13 cellular contexts compared by ENCODE assay signal in genomic region chr17:1473170-1473569, GRCh38. TPM values are rescaled to one million over a fixed set of nuclear protein-coding genes. Genes with fewer than 3 reads are reported as not detected.
DNase-seq lines count a peak whose midpoint lies in the region; ATAC-seq and TF ChIP-seq lines count a peak whose summit lies in the region.
"Had no signal": no experiment of that assay in that cellular context is flagged by ENCODE, and none has a peak within 500 bp of the region (broad histone marks: within the 10 kb centered on the region; RNA-seq: fewer than 3 reads in every experiment).

No MANE protein-coding gene starts in this region.

- POLR2A ChIA-PET in MCF 10A (lab: Yijun Ruan, JAX): interaction anchor here (1.0 to 1.2 kb wide), 2 partner anchors 13 kb away, joined by 3 to 5 read pairs; no protein-coding TSS in a partner anchor

- H3K27me3 ChIP-seq in breast epithelium (no peaks in the 10 kb centered on the region), upper lobe of right lung (no peaks in the 10 kb centered on the region)

- H3K36me3 ChIP-seq in breast epithelium: peaks cover 8% of the 10 kb centered on the region
- H3K36me3 ChIP-seq in upper lobe of right lung: peaks cover 82% of the 10 kb centered on the region

- no peaks in the 10 kb centered on the region for H3K9me3 Mint-ChIP-seq in MCF 10A (ENCODE audit: unreplicated experiment)
- H3K9me3 Mint-ChIP-seq: immature natural killer cell had no signal

- BruUV-seq in MCF 10A (replicated peaks; lab: Mats Ljungman, UMichigan): no TSS peak

- H3K27ac Mint-ChIP-seq in MCF 10A (ENCODE audit: low read depth, unreplicated experiment): peak overlapping the region; percentile 39
- H3K27ac Mint-ChIP-seq: activated naive CD8-positive, alpha-beta T cell; immature natural killer cell had no signal

- H3K27ac ChIP-seq in breast epithelium (no peak overlapping the region), upper lobe of right lung (no peak overlapping the region)
- H3K27ac ChIP-seq: C4-2B had no signal

- intact Hi-C loops in MCF 10A (cut with micrococcal nuclease): no loop called here
- intact Hi-C loops in breast epithelium (cut with DNase I; ENCODE audit: low total_unique reads): no loop called here
- intact Hi-C loops in upper lobe of right lung (cut with DNase I): no loop called here

- H3K4me3 Mint-ChIP-seq in MCF 10A (ENCODE audit: unreplicated experiment): no peak overlapping the region
- H3K4me3 Mint-ChIP-seq: activated naive CD8-positive, alpha-beta T cell; immature natural killer cell had no signal

- TF ChIP-seq POLR2A in breast epithelium (IDR thresholded peaks at IDR 0.05): no peak
- no peak for TF ChIP-seq POLR2A in NB4 (IDR thresholded peaks at IDR 0.05; ENCODE audit: extremely low read depth, insufficient read length)

- DNase-seq in MCF 10A (ENCODE audit: unreplicated experiment) (no peak), breast epithelium (ENCODE audit: low spot score in 2 of 2) (no peak), NB4 (ENCODE audit: low read depth) (peak; percentile 57), choroid plexus epithelial cell (ENCODE audit: low read depth) (no peak), upper lobe of right lung (no peak), NCI-H1930 (lab: John Stamatoyannopoulos, UW) (no peak), GM19240 (ENCODE audit: insufficient read length, low spot score) (no peak)
- DNase-seq: immature natural killer cell, NCI-H1105, NCI-H774 had no signal

- H3K4me1 Mint-ChIP-seq in MCF 10A (ENCODE audit: insufficient read depth, unreplicated experiment): no peaks in the 10 kb centered on the region
- H3K4me1 Mint-ChIP-seq: immature natural killer cell had no signal

- ATAC-seq in upper lobe of right lung (peak; percentile 24), GM18868 (IDR thresholded peaks at IDR 0.05; ENCODE audit: unreplicated experiment) (no peak)

- H3K9me3 ChIP-seq in breast epithelium (no peaks in the 10 kb centered on the region), upper lobe of right lung (no peaks in the 10 kb centered on the region)

- H3K36me3 Mint-ChIP-seq in MCF 10A (ENCODE audit: insufficient read depth, unreplicated experiment): peaks cover 73% of the 10 kb centered on the region
- H3K36me3 Mint-ChIP-seq: activated naive CD8-positive, alpha-beta T cell had no signal

- TF ChIP-seq CTCF in MCF 10A (IDR thresholded peaks at IDR 0.05; ENCODE audit: unreplicated experiment) (no peak), breast epithelium (IDR thresholded peaks at IDR 0.05) (no peak), NB4 (IDR thresholded peaks at IDR 0.05; ENCODE audit: low read depth, low read length) (peak; percentile 35), choroid plexus epithelial cell (conservative IDR thresholded peaks at IDR 0.05; ENCODE audit: low read depth, low read length) (peak; percentile 31), upper lobe of right lung (IDR thresholded peaks at IDR 0.05) (no peak)

- CTCF ChIA-PET in MCF 10A (lab: Yijun Ruan, JAX): no interaction called here

- no peak overlapping the region for H3K4me3 ChIP-seq in breast epithelium
- H3K4me3 ChIP-seq in NB4 (ENCODE audit: low read depth, low read length): no peak overlapping the region
- H3K4me3 ChIP-seq in choroid plexus epithelial cell (ENCODE audit: low read depth, low read length): no peak overlapping the region
- no peak overlapping the region for H3K4me3 ChIP-seq in upper lobe of right lung

- no peaks in the 10 kb centered on the region for H3K27me3 Mint-ChIP-seq in MCF 10A (ENCODE audit: insufficient read depth, unreplicated experiment)
- H3K27me3 Mint-ChIP-seq: activated naive CD8-positive, alpha-beta T cell had no signal

- H3K4me1 ChIP-seq in breast epithelium (no peaks in the 10 kb centered on the region), upper lobe of right lung (peaks cover 12% of the 10 kb centered on the region)

RNA-seq across cellular contexts. Expression of gene CRK, which starts 17.1 kb away (rescaled TPM):
- total RNA-seq in MCF 10A (2022) (70.6 and 82.9 TPM in 2 replicates), breast epithelium (10 to 100 TPM; 73.7 to 84.5 (median 76.8) TPM), upper lobe of right lung (81.3 TPM)

RNA-seq across cellular contexts. Expression of gene MYO1C, which starts 19.3 kb away (rescaled TPM):
- total RNA-seq in MCF 10A (2022) (175 and 216 TPM in 2 replicates), breast epithelium (100 to 1,000 TPM in 2 of 3 donors, 10 to 100 TPM in 1; 99.5 to 235 (median 137) TPM), upper lobe of right lung (322 TPM)

RNA-seq across cellular contexts. Expression of gene INPP5K, which starts 43.2 kb away (rescaled TPM):
- total RNA-seq in MCF 10A (2022) (25.5 and 28.9 TPM in 2 replicates), breast epithelium (100 to 1,000 TPM in 1 of 3 donors, 10 to 100 TPM in 2; 75.2 to 177 (median 88.8) TPM), upper lobe of right lung (69.8 TPM)

Comparison
In these comparisons a context has a peak if more than half of its experiments do, and no peak if none do; other contexts are left out.
1. CTCF ChIP-seq: peak in NB4 (single experiment) and choroid plexus epithelial cell (single experiment); none in MCF 10A (single experiment), breast epithelium (0 of 3) and upper lobe of right lung (single experiment).